In the genomic region with DNA sequence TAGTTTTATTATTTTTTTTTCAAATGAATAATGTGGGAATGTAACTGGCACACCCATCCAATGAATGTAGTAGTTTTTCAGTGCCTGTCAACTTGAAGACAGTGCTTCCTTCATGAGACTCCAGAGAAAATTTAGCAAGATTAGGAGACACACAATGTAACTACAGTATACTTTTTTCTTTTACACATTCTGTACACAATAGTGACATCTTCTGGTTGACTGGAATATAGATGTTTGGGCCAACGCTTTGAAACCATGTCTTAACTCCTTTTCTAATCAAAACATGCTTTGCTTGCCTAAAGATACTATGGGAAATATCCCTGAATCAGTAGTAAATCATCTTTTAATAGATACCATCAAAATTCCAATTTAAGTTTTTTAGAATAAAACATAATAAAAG, we compare ENCODE assay signal across 8 cellular contexts.
DNase-seq lines count a peak whose midpoint lies in the region; ATAC-seq and TF ChIP-seq lines count a peak whose summit lies in the region.

No MANE protein-coding gene starts in this region.

- ATAC-seq in HG02610 (IDR thresholded peaks at IDR 0.05; ENCODE audit: unreplicated experiment) = no peak

- DNase-seq in DMS53 treated with DMSO at 0.1 percent for 48 hours (lab: John Stamatoyannopoulos, UW; ENCODE audit: unreplicated experiment) = peak; percentile 86
- peak; percentile 54 for DNase-seq in H4 (ENCODE audit: low spot score)
- peak; percentile 39 for DNase-seq in NCI-H1436 treated with DMSO at 0.1 percent for 48 hours (lab: John Stamatoyannopoulos, UW)
- DNase-seq in inferior parietal cortex (ENCODE audit: extremely low spot score) = peak; percentile 74
- DNase-seq in NK-92 treated with Interleukin-12 subunit alpha and Interleukin-12 subunit beta, amount 100 ng/mL, for 24 hours (lab: John Stamatoyannopoulos, UW) = no peak
- DNase-seq in stimulated activated CD8-positive, alpha-beta memory T cell treated with anti-CD3 and anti-CD28 coated beads, Interleukin-4, amount 100 ng/mL, for 48 hours = no peak

- TF ChIP-seq CTCF in VCaP (conservative IDR thresholded peaks at IDR 0.05) = peak; percentile 73

- no peak overlapping the region for H3K27ac ChIP-seq in VCaP

Comparison
In these comparisons a context has a peak if more than half of its experiments do, and no peak if none do; other contexts are left out.
1. DNase-seq: peak in DMS53 treated with DMSO at 0.1 percent for 48 hours (single experiment), H4 (single experiment), NCI-H1436 treated with DMSO at 0.1 percent for 48 hours (single experiment) and inferior parietal cortex (single experiment); none in NK-92 treated with Interleukin-12 subunit alpha and Interleukin-12 subunit beta, amount 100 ng/mL, for 24 hours (single experiment) and stimulated activated CD8-positive, alpha-beta memory T cell treated with anti-CD3 and anti-CD28 coated beads, Interleukin-4, amount 100 ng/mL, for 48 hours (single experiment).